1 cellular context compared by ENCODE assay signal in the genomic region with DNA sequence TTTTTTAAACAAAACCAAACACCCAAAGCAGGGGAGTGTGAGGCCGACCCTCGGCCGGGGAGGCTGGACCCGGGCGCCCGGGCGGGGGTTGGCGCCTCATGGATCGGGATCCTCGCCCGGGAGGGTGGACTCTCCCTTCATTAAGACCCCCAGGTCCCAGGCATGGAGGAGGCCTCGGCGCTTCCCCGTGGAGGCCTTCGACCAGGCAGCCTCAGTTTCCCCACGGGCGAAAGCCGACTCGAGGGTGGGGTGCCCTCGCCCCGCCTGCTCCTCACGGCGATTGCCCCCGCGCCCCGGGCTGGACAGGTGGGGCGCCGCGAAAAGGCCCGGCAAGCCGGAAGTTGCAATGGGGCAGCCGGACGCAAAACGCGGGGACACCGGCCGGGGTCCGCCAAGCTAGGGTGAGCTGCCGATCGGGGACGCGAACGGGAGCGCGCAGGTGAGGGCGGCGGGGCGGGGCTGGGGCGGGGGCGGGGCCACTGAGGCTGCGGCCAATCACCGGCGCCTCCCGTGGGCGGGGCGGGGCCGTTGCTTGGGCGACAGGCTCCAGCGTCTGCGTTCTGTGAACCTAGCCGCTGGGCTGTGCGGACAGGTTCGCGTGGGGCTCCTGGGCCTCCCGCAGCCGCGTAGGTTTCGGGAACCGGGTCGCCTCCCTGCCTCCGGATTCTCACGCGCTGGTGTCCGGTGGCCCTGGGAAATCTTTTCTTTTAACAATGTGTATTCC.
TF ChIP-seq lines count a peak whose summit lies in the region.

No MANE protein-coding gene starts in this region.

TF ChIP-seq in HepG2, 621 proteins besides CTCF, POLR2A, EP300 and RAD21 (continued from another document and continues in another):
- TF ChIP-seq, protein P1, sequence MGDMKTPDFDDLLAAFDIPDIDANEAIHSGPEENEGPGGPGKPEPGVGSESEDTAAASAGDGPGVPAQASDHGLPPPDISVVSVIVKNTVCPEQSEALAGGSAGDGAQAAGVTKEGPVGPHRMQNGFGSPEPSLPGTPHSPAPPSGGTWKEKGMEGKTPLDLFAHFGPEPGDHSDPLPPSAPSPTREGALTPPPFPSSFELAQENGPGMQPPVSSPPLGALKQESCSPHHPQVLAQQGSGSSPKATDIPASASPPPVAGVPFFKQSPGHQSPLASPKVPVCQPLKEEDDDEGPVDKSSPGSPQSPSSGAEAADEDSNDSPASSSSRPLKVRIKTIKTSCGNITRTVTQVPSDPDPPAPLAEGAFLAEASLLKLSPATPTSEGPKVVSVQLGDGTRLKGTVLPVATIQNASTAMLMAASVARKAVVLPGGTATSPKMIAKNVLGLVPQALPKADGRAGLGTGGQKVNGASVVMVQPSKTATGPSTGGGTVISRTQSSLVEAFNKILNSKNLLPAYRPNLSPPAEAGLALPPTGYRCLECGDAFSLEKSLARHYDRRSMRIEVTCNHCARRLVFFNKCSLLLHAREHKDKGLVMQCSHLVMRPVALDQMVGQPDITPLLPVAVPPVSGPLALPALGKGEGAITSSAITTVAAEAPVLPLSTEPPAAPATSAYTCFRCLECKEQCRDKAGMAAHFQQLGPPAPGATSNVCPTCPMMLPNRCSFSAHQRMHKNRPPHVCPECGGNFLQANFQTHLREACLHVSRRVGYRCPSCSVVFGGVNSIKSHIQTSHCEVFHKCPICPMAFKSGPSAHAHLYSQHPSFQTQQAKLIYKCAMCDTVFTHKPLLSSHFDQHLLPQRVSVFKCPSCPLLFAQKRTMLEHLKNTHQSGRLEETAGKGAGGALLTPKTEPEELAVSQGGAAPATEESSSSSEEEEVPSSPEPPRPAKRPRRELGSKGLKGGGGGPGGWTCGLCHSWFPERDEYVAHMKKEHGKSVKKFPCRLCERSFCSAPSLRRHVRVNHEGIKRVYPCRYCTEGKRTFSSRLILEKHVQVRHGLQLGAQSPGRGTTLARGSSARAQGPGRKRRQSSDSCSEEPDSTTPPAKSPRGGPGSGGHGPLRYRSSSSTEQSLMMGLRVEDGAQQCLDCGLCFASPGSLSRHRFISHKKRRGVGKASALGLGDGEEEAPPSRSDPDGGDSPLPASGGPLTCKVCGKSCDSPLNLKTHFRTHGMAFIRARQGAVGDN (CRISPR knock-in tag; IDR thresholded peaks at IDR 0.05), result peak; percentile 87
- TF ChIP-seq, protein P2, sequence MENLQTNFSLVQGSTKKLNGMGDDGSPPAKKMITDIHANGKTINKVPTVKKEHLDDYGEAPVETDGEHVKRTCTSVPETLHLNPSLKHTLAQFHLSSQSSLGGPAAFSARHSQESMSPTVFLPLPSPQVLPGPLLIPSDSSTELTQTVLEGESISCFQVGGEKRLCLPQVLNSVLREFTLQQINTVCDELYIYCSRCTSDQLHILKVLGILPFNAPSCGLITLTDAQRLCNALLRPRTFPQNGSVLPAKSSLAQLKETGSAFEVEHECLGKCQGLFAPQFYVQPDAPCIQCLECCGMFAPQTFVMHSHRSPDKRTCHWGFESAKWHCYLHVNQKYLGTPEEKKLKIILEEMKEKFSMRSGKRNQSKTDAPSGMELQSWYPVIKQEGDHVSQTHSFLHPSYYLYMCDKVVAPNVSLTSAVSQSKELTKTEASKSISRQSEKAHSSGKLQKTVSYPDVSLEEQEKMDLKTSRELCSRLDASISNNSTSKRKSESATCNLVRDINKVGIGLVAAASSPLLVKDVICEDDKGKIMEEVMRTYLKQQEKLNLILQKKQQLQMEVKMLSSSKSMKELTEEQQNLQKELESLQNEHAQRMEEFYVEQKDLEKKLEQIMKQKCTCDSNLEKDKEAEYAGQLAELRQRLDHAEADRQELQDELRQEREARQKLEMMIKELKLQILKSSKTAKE (CRISPR knock-in tag; IDR thresholded peaks at IDR 0.05; ENCODE audit: borderline replicate concordance), result no peak
- TF ChIP-seq TRIM24 (CRISPR knock-in tag; IDR thresholded peaks at IDR 0.05) (no peak), ZNF572 (CRISPR knock-in tag; IDR thresholded peaks at IDR 0.05) (no peak), NPAS2 (CRISPR knock-in tag; IDR thresholded peaks at IDR 0.05; ENCODE audit: borderline replicate concordance) (no peak), ZFP41 (CRISPR knock-in tag; IDR thresholded peaks at IDR 0.05; ENCODE audit: borderline replicate concordance) (no peak), SP2 (CRISPR knock-in tag; IDR thresholded peaks at IDR 0.05) (peak; percentile 67), NR2F6 (IDR thresholded peaks at IDR 0.05) (no peak), NR2F6 (CRISPR knock-in tag; IDR thresholded peaks at IDR 0.05) (peak; percentile 69; the same call in 1 of the 2 replicates), TGIF2 (CRISPR knock-in tag; IDR thresholded peaks at IDR 0.05) (peak; percentile 60; the same call in 1 of the 2 replicates), PPARG (CRISPR knock-in tag; conservative IDR thresholded peaks at IDR 0.05) (no peak), DNMT1 (CRISPR knock-in tag; IDR thresholded peaks at IDR 0.05) (no peak), FOXK2 (IDR thresholded peaks at IDR 0.05) (no peak), ZBTB8A (CRISPR knock-in tag; IDR thresholded peaks at IDR 0.05; ENCODE audit: borderline replicate concordance, low read depth) (no peak; the same call in 1 of the 2 replicates), ZNF432 (CRISPR knock-in tag; IDR thresholded peaks at IDR 0.05; ENCODE audit: borderline replicate concordance) (no peak), ZBTB7B (CRISPR knock-in tag; IDR thresholded peaks at IDR 0.05) (peak; percentile 92), ELF4 (CRISPR knock-in tag; IDR thresholded peaks at IDR 0.05; ENCODE audit: borderline replicate concordance) (no peak), ZNF780A (CRISPR knock-in tag; IDR thresholded peaks at IDR 0.05) (no peak), ISX (CRISPR knock-in tag; conservative IDR thresholded peaks at IDR 0.05) (no peak), PLRG1 (conservative IDR thresholded peaks at IDR 0.05) (no peak), HCFC1 (IDR thresholded peaks at IDR 0.05; ENCODE audit: low read depth, low read length) (peak; percentile 50; the same call in 1 of the 2 replicates), ETV6 (CRISPR knock-in tag; conservative IDR thresholded peaks at IDR 0.05) (peak; percentile 75; the same call in 1 of the 2 replicates), KDM4B (CRISPR knock-in tag; IDR thresholded peaks at IDR 0.05) (peak; percentile 90), ZNF501 (CRISPR knock-in tag; IDR thresholded peaks at IDR 0.05) (peak; percentile 69; the same call in 1 of the 2 replicates), ZNF24 (IDR thresholded peaks at IDR 0.05) (no peak), ZNF430 (CRISPR knock-in tag; IDR thresholded peaks at IDR 0.05) (peak; percentile 80), CCAR2 (optimal IDR thresholded peaks at IDR 0.05; ENCODE audit: low read depth, low read length) (no peak), PAF1 (CRISPR knock-in tag; IDR thresholded peaks at IDR 0.05) (no peak), CEBPB (IDR thresholded peaks at IDR 0.05; ENCODE audit: borderline replicate concordance, low read depth, low read length) (peak; percentile 28; the same call in 1 of the 2 replicates), ERF (CRISPR knock-in tag; IDR thresholded peaks at IDR 0.05) (0 out of 2 replicates have a peak, but pooled peaks have one; percentile 40), SMAD1 (CRISPR knock-in tag; IDR thresholded peaks at IDR 0.05; ENCODE audit: borderline replicate concordance, low read depth) (no peak), ZNF674 (CRISPR knock-in tag; IDR thresholded peaks at IDR 0.05; ENCODE audit: low read depth) (no peak), ZNF747 (CRISPR knock-in tag; IDR thresholded peaks at IDR 0.05; ENCODE audit: borderline replicate concordance) (peak; percentile 39; the same call in 1 of the 2 replicates), ATF1 (CRISPR knock-in tag; IDR thresholded peaks at IDR 0.05) (no peak), SRF (IDR thresholded peaks at IDR 0.05; ENCODE audit: low read depth, low read length) (no peak), ESRRA (CRISPR knock-in tag; IDR thresholded peaks at IDR 0.05; ENCODE audit: low read depth) (peak; percentile 35; the same call in 1 of the 2 replicates), KMT2A (CRISPR knock-in tag; IDR thresholded peaks at IDR 0.05) (peak; percentile 77; the same call in 1 of the 2 replicates), CREB1 (IDR thresholded peaks at IDR 0.05) (no peak), CREB1 (CRISPR knock-in tag; IDR thresholded peaks at IDR 0.05) (no peak), U2AF2 (IDR thresholded peaks at IDR 0.05; ENCODE audit: low read depth, low read length) (no peak)
- TF ChIP-seq, protein P3, sequence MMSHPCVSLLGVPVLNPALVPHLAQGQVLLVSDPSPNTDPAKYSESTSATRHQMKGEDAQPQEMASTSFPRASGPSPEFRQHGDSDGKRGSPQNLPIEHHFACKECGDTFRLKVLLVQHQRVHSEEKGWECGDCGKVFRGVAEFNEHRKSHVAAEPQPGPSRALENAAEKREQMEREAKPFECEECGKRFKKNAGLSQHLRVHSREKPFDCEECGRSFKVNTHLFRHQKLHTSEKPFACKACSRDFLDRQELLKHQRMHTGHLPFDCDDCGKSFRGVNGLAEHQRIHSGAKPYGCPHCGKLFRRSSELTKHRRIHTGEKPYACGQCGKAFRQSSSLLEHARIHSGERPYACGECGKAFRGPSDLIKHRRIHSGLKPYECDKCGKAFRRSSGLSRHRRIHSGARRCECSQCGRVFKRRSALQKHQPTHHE (CRISPR knock-in tag; IDR thresholded peaks at IDR 0.05; ENCODE audit: borderline replicate concordance), result 0 out of 2 replicates have a peak, but pooled peaks have one; percentile 53
- TF ChIP-seq, protein P4, sequence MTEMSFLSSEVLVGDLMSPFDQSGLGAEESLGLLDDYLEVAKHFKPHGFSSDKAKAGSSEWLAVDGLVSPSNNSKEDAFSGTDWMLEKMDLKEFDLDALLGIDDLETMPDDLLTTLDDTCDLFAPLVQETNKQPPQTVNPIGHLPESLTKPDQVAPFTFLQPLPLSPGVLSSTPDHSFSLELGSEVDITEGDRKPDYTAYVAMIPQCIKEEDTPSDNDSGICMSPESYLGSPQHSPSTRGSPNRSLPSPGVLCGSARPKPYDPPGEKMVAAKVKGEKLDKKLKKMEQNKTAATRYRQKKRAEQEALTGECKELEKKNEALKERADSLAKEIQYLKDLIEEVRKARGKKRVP (CRISPR knock-in tag; IDR thresholded peaks at IDR 0.05), result peak in 1 of 2 experiments; percentile 75; a peak in 2 of 4 replicates
- TF ChIP-seq, protein P5, sequence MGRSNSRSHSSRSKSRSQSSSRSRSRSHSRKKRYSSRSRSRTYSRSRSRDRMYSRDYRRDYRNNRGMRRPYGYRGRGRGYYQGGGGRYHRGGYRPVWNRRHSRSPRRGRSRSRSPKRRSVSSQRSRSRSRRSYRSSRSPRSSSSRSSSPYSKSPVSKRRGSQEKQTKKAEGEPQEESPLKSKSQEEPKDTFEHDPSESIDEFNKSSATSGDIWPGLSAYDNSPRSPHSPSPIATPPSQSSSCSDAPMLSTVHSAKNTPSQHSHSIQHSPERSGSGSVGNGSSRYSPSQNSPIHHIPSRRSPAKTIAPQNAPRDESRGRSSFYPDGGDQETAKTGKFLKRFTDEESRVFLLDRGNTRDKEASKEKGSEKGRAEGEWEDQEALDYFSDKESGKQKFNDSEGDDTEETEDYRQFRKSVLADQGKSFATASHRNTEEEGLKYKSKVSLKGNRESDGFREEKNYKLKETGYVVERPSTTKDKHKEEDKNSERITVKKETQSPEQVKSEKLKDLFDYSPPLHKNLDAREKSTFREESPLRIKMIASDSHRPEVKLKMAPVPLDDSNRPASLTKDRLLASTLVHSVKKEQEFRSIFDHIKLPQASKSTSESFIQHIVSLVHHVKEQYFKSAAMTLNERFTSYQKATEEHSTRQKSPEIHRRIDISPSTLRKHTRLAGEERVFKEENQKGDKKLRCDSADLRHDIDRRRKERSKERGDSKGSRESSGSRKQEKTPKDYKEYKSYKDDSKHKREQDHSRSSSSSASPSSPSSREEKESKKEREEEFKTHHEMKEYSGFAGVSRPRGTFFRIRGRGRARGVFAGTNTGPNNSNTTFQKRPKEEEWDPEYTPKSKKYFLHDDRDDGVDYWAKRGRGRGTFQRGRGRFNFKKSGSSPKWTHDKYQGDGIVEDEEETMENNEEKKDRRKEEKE (IDR thresholded peaks at IDR 0.05), result no peak
- TF ChIP-seq, protein P6, sequence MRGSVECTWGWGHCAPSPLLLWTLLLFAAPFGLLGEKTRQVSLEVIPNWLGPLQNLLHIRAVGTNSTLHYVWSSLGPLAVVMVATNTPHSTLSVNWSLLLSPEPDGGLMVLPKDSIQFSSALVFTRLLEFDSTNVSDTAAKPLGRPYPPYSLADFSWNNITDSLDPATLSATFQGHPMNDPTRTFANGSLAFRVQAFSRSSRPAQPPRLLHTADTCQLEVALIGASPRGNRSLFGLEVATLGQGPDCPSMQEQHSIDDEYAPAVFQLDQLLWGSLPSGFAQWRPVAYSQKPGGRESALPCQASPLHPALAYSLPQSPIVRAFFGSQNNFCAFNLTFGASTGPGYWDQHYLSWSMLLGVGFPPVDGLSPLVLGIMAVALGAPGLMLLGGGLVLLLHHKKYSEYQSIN (CRISPR knock-in tag; IDR thresholded peaks at IDR 0.05; ENCODE audit: borderline replicate concordance), result no peak
- TF ChIP-seq, protein P7, sequence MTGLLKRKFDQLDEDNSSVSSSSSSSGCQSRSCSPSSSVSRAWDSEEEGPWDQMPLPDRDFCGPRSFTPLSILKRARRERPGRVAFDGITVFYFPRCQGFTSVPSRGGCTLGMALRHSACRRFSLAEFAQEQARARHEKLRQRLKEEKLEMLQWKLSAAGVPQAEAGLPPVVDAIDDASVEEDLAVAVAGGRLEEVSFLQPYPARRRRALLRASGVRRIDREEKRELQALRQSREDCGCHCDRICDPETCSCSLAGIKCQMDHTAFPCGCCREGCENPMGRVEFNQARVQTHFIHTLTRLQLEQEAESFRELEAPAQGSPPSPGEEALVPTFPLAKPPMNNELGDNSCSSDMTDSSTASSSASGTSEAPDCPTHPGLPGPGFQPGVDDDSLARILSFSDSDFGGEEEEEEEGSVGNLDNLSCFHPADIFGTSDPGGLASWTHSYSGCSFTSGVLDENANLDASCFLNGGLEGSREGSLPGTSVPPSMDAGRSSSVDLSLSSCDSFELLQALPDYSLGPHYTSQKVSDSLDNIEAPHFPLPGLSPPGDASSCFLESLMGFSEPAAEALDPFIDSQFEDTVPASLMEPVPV (CRISPR knock-in tag; IDR thresholded peaks at IDR 0.05), result 0 out of 2 replicates have a peak, but pooled peaks have one; percentile 27
- TF ChIP-seq, protein P8, sequence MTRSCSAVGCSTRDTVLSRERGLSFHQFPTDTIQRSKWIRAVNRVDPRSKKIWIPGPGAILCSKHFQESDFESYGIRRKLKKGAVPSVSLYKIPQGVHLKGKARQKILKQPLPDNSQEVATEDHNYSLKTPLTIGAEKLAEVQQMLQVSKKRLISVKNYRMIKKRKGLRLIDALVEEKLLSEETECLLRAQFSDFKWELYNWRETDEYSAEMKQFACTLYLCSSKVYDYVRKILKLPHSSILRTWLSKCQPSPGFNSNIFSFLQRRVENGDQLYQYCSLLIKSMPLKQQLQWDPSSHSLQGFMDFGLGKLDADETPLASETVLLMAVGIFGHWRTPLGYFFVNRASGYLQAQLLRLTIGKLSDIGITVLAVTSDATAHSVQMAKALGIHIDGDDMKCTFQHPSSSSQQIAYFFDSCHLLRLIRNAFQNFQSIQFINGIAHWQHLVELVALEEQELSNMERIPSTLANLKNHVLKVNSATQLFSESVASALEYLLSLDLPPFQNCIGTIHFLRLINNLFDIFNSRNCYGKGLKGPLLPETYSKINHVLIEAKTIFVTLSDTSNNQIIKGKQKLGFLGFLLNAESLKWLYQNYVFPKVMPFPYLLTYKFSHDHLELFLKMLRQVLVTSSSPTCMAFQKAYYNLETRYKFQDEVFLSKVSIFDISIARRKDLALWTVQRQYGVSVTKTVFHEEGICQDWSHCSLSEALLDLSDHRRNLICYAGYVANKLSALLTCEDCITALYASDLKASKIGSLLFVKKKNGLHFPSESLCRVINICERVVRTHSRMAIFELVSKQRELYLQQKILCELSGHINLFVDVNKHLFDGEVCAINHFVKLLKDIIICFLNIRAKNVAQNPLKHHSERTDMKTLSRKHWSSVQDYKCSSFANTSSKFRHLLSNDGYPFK (CRISPR knock-in tag; IDR thresholded peaks at IDR 0.05; ENCODE audit: borderline replicate concordance), result peak; percentile 55; the same call in 1 of the 2 replicates
